8 cellular contexts compared by ENCODE assay signal in the genomic region with DNA sequence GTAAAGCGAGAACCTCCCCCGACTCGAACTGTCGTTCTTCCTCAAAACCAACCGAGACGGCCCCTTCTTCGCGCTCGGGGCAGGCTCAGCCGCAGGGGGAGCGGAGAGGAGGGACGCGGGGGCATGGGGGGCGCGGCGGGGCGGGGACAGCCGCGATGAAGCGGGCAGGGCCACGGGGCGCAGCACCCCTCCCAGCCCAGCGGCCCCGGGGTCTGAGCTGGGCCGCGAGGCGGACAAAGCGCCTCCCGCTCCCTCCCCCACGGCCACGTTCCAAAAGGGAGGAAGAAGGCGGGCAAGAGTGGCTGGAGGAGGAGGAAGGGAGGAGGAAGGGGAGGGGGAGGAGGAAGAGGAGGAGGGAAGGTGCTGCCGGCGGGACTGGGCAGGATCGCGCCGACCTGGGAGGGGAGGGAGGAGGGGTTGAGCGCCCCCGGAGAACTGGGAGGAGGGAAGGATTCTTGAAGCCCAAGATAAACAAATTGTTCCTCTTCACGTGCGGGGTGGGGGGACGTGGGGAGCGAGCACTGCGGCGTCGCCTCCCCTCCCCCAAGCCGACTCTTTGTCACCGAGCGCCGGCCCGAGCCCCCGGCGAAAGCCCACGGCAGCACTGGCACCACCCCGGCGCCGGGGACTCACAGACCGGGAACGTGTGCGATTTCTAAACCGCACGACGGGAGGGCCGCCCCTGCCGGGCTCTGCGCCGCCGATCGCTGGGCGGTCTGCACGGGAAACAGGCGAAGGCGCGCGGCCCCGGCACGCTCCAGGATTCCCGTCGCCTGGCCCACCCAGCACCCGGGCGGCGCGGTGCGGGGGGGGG. TPM values are rescaled to one million over a fixed set of nuclear protein-coding genes. Genes with fewer than 3 reads are reported as not detected.
DNase-seq lines count a peak whose midpoint lies in the region; ATAC-seq and TF ChIP-seq lines count a peak whose summit lies in the region.

No MANE protein-coding gene starts in this region.

- peaks cover 45% of the 10 kb centered on the region for H3K4me1 Mint-ChIP-seq in activated naive CD4-positive, alpha-beta T cell treated with anti-CD3 and anti-CD28 coated beads, Interleukin-2, amount 10 ng/mL, durations not matched to agents 7 days and 5 days
- peaks cover 16 to 18% of the 10 kb centered on the region in 2 donors for H3K4me1 Mint-ChIP-seq in natural killer cell treated with Interleukin-12 subunit alpha and Interleukin-12 subunit beta and Interleukin-15 and Interleukin-18, amount 100 ng/mL, for 72 hours (ENCODE audit: low read depth in 2 of 2)

- H3K4me3 ChIP-seq in GM12875 (ENCODE audit: low read depth, low read length) (peak overlapping the region; percentile 45), foreskin fibroblast (ENCODE audit: low read depth in 1 of 2, low read length in 2 of 2) (peak overlapping the region; percentile 76 to 78)

- peak; percentile 59 to 67 for ATAC-seq in natural killer cell treated with Interleukin-12 subunit alpha and Interleukin-12 subunit beta and Interleukin-15 and Interleukin-18, amount 100 ng/mL, for 72 hours
- ATAC-seq in HG03521 (IDR thresholded peaks at IDR 0.05; ENCODE audit: unreplicated experiment) = no peak

- no peaks in the 10 kb centered on the region for H3K9me3 Mint-ChIP-seq in activated naive CD4-positive, alpha-beta T cell treated with anti-CD3 and anti-CD28 coated beads, Interleukin-2, amount 10 ng/mL, durations not matched to agents 7 days and 5 days
- H3K9me3 Mint-ChIP-seq in natural killer cell treated with Interleukin-12 subunit alpha and Interleukin-12 subunit beta and Interleukin-15 and Interleukin-18, amount 100 ng/mL, for 72 hours = no peaks in the 10 kb centered on the region

- no peaks in the 10 kb centered on the region for H3K36me3 Mint-ChIP-seq in activated naive CD4-positive, alpha-beta T cell treated with anti-CD3 and anti-CD28 coated beads, Interleukin-2, amount 10 ng/mL, durations not matched to agents 7 days and 5 days
- H3K36me3 Mint-ChIP-seq in natural killer cell treated with Interleukin-12 subunit alpha and Interleukin-12 subunit beta and Interleukin-15 and Interleukin-18, amount 100 ng/mL, for 72 hours = no peaks in the 10 kb centered on the region

- H3K27ac Mint-ChIP-seq in activated naive CD4-positive, alpha-beta T cell treated with anti-CD3 and anti-CD28 coated beads, Interleukin-2, amount 10 ng/mL, durations not matched to agents 7 days and 5 days = peak overlapping the region; percentile 96
- peak overlapping the region in 1 of 2 donors; percentile 41 for H3K27ac Mint-ChIP-seq in natural killer cell treated with Interleukin-12 subunit alpha and Interleukin-12 subunit beta and Interleukin-15 and Interleukin-18, amount 100 ng/mL, for 72 hours

- TF ChIP-seq CTCF in GM12875 (IDR thresholded peaks at IDR 0.05; ENCODE audit: borderline replicate concordance, insufficient read depth, low read depth, low read length) (no peak), foreskin fibroblast (IDR thresholded peaks at IDR 0.05; ENCODE audit: low read depth, low read length) (no peak)

- H3K4me3 Mint-ChIP-seq in activated naive CD4-positive, alpha-beta T cell treated with anti-CD3 and anti-CD28 coated beads, Interleukin-2, amount 10 ng/mL, durations not matched to agents 7 days and 5 days = peak overlapping the region; percentile 95
- peak overlapping the region; percentile 87 for H3K4me3 Mint-ChIP-seq in natural killer cell treated with Interleukin-12 subunit alpha and Interleukin-12 subunit beta and Interleukin-15 and Interleukin-18, amount 100 ng/mL, for 72 hours

- DNase-seq in NAMALWA (ENCODE audit: low spot score) (peak; percentile 94), SK-MEL-5 (ENCODE audit: low read depth, low spot score) (peak; percentile 83), foreskin fibroblast (peak; percentile 94 to 97), substantia nigra (lab: John Stamatoyannopoulos, UW) (peak; percentile 12 to 91 (median 73))
- peak; percentile 59 for DNase-seq in activated naive CD4-positive, alpha-beta T cell treated with anti-CD3 and anti-CD28 coated beads, Interleukin-2, amount 10 ng/mL, durations not matched to agents 7 days and 5 days
- DNase-seq in natural killer cell treated with Interleukin-12 subunit alpha and Interleukin-12 subunit beta and Interleukin-15 and Interleukin-18, amount 100 ng/mL, for 72 hours (ENCODE audit: low spot score) = no peak

- CTCF ChIA-PET in activated naive CD4-positive, alpha-beta T cell treated with anti-CD3 and anti-CD28 coated beads, Interleukin-2, amount 10 ng/mL, durations not matched to agents 7 days and 5 days (lab: Charles Lee) = interaction anchor here (1.0 to 2.3 kb wide), 6 partner anchors 30 to 102 kb away, joined by 3 to 6 read pairs (median 4); no protein-coding TSS in a partner anchor

- peaks cover 78% of the 10 kb centered on the region for H3K27me3 Mint-ChIP-seq in activated naive CD4-positive, alpha-beta T cell treated with anti-CD3 and anti-CD28 coated beads, Interleukin-2, amount 10 ng/mL, durations not matched to agents 7 days and 5 days
- H3K27me3 Mint-ChIP-seq in natural killer cell treated with Interleukin-12 subunit alpha and Interleukin-12 subunit beta and Interleukin-15 and Interleukin-18, amount 100 ng/mL, for 72 hours = peaks cover 7 to 24% of the 10 kb centered on the region in 2 donors

- peak overlapping the region; percentile 87 for H3K27ac ChIP-seq in substantia nigra (ENCODE audit: low read depth, low read length, poor library complexity, severe bottlenecking)

- in situ Hi-C loops in SK-MEL-5 (cut with HindIII; ENCODE audit: low pct_unique_long_range_greater_than_20kb, low sequenced_read_pairs) = no loop called here

RNA-seq across cellular contexts. Expression of a gene that starts 2.9 kb away (rescaled TPM):
- 2.4 and 2.9 TPM in 2 replicates for total RNA-seq in SK-MEL-5 (2014; rRNA removed; shearing (Covaris generic))
- polyA plus RNA-seq in SK-MEL-5 (2015; cell fraction: cytosol; rRNA removed) = 3.6 and 4.9 TPM in 2 replicates
- polyA plus RNA-seq in SK-MEL-5 (2015; cell fraction: nucleus; rRNA removed) = 0.81 and 1.3 TPM in 2 replicates
- 1 to 10 TPM in 1 of 2 donors, under 1 TPM in 1; 0.40 to 1.3 TPM for total RNA-seq in natural killer cell treated with Interleukin-12 subunit alpha and Interleukin-12 subunit beta and Interleukin-15 and Interleukin-18, amount 100 ng/mL, for 72 hours
